11 cellular contexts compared by ENCODE assay signal in genomic region chr5:40569549-40570270, GRCh38.
DNase-seq lines count a peak whose midpoint lies in the region; ATAC-seq and TF ChIP-seq lines count a peak whose summit lies in the region.
"Had no signal": no experiment of that assay in that cellular context is flagged by ENCODE, and none has a peak within 500 bp of the region (broad histone marks: within the 10 kb centered on the region; RNA-seq: fewer than 3 reads in every experiment).

No MANE protein-coding gene starts in this region.

- intact Hi-C loops in left ventricle myocardium inferior (cut with micrococcal nuclease) (no loop called here), cardiac septum (cut with DNase I) (loop anchor here (5.0 to 10.0 kb wide), 2 partner anchors 113 to 625 kb away; no protein-coding TSS in a partner anchor)

- no peak for TF ChIP-seq CTCF in left ventricle myocardium inferior (IDR thresholded peaks at IDR 0.05; ENCODE audit: borderline replicate concordance)

- H3K9me3 Mint-ChIP-seq in stimulated activated naive B cell treated with anti-CD40 and anti-IgM and Interleukin-4, amounts not matched to agents 10 μg/mL and 1 μg/mL and 100 μg/mL, for 72 hours, result peaks cover 4 to 5% of the 10 kb centered on the region in 2 donors
- H3K9me3 Mint-ChIP-seq in activated T-cell treated with anti-CD3 and anti-CD28 coated beads, Interleukin-2, amount 50 U/mL, for 24 hours, result peaks cover 2% of the 10 kb centered on the region

- H3K4me3 Mint-ChIP-seq in stimulated activated naive B cell treated with anti-CD40 and anti-IgM and Interleukin-4, amounts not matched to agents 10 μg/mL and 1 μg/mL and 100 μg/mL, for 72 hours, result peak overlapping the region in 1 of 2 donors; percentile 41
- H3K4me3 Mint-ChIP-seq in activated T-cell treated with anti-CD3 and anti-CD28 coated beads, Interleukin-2, amount 50 U/mL, for 24 hours, result no peak overlapping the region

- H3K27ac ChIP-seq in left ventricle myocardium inferior (replicated peaks), result peak overlapping the region; percentile 68
- H3K27ac ChIP-seq: hepatocyte had no signal

- H3K27ac Mint-ChIP-seq in stimulated activated naive B cell treated with anti-CD40 and anti-IgM and Interleukin-4, amounts not matched to agents 10 μg/mL and 1 μg/mL and 100 μg/mL, for 72 hours, result no peak overlapping the region
- no peak overlapping the region for H3K27ac Mint-ChIP-seq in activated T-cell treated with anti-CD3 and anti-CD28 coated beads, Interleukin-2, amount 50 U/mL, for 24 hours

- peaks cover 11% of the 10 kb centered on the region for H3K4me1 ChIP-seq in left ventricle myocardium inferior

- H3K36me3 Mint-ChIP-seq in stimulated activated naive B cell treated with anti-CD40 and anti-IgM and Interleukin-4, amounts not matched to agents 10 μg/mL and 1 μg/mL and 100 μg/mL, for 72 hours, result peaks cover 0 to 9% of the 10 kb centered on the region in 2 donors
- no peaks in the 10 kb centered on the region for H3K36me3 Mint-ChIP-seq in activated T-cell treated with anti-CD3 and anti-CD28 coated beads, Interleukin-2, amount 50 U/mL, for 24 hours (ENCODE audit: low read depth)

- H3K4me3 ChIP-seq in left ventricle myocardium inferior, result no peak overlapping the region
- H3K4me3 ChIP-seq: hepatocyte had no signal

- H3K9me3 ChIP-seq in left ventricle myocardium inferior (replicated peaks), result no peaks in the 10 kb centered on the region

- peaks cover 22 to 31% of the 10 kb centered on the region in 2 donors for H3K4me1 Mint-ChIP-seq in stimulated activated naive B cell treated with anti-CD40 and anti-IgM and Interleukin-4, amounts not matched to agents 10 μg/mL and 1 μg/mL and 100 μg/mL, for 72 hours
- peaks cover 19% of the 10 kb centered on the region for H3K4me1 Mint-ChIP-seq in activated T-cell treated with anti-CD3 and anti-CD28 coated beads, Interleukin-2, amount 50 U/mL, for 24 hours (ENCODE audit: low read depth)

- ATAC-seq in HG03521 (IDR thresholded peaks at IDR 0.05; ENCODE audit: unreplicated experiment) (peak; percentile 54), HG03342 (IDR thresholded peaks at IDR 0.05; ENCODE audit: unreplicated experiment) (no peak)
- peak; percentile 50 to 62 for ATAC-seq in stimulated activated naive B cell treated with anti-CD40 and anti-IgM and Interleukin-4, amounts not matched to agents 10 μg/mL and 1 μg/mL and 100 μg/mL, for 72 hours (replicated peaks)

- DNase-seq in left ventricle myocardium inferior, result no peak
- DNase-seq in cardiac septum (ENCODE audit: low spot score), result no peak
- peak; percentile 40 for DNase-seq in fibroblast of gingiva (ENCODE audit: low read depth)
- DNase-seq in stimulated activated naive B cell treated with anti-CD40 and anti-IgM and Interleukin-4, amounts not matched to agents 10 μg/mL and 1 μg/mL and 100 μg/mL, for 72 hours, result no peak
- no peak for DNase-seq in activated T-cell treated with anti-CD3 and anti-CD28 coated beads, Interleukin-2, amount 50 U/mL, for 24 hours
- DNase-seq in SKM-1 (lab: John Stamatoyannopoulos, UW; ENCODE audit: unreplicated experiment), result no peak
- DNase-seq: activated effector memory CD4-positive, alpha-beta T cell treated with Interleukin-2 at 50 U/mL for 16 hours; NCI-H146 had no signal

- H3K36me3 ChIP-seq in left ventricle myocardium inferior, result no peaks in the 10 kb centered on the region

- H3K27me3 Mint-ChIP-seq in stimulated activated naive B cell treated with anti-CD40 and anti-IgM and Interleukin-4, amounts not matched to agents 10 μg/mL and 1 μg/mL and 100 μg/mL, for 72 hours, result no peaks in the 10 kb centered on the region
- H3K27me3 Mint-ChIP-seq in activated T-cell treated with anti-CD3 and anti-CD28 coated beads, Interleukin-2, amount 50 U/mL, for 24 hours, result no peaks in the 10 kb centered on the region

- H3K27me3 ChIP-seq in left ventricle myocardium inferior (ENCODE audit: low read depth), result no peaks in the 10 kb centered on the region
- H3K27me3 ChIP-seq: hepatocyte had no signal
